In genomic region chr11:67613313-67613959, GRCh38 we compare ENCODE assay signal across 9 cellular contexts. TPM values are rescaled to one million over a fixed set of nuclear protein-coding genes. Genes with fewer than 3 reads are reported as not detected.
A peak's percentile ranks its signal among the peaks of the same experiment; 100 is the strongest.
DNase-seq lines count a peak whose midpoint lies in the region; ATAC-seq and TF ChIP-seq lines count a peak whose summit lies in the region.
"Had no signal": no experiment of that assay in that cellular context is flagged by ENCODE, and none has a peak within 500 bp of the region (broad histone marks: within the 10 kb centered on the region; RNA-seq: fewer than 3 reads in every experiment).

No MANE protein-coding gene starts in this region.

- no peak overlapping the region for H3K14ac ChIP-seq in mesenchymal stem cell (ENCODE audit: low read length in 2 of 2)

- H3K27me3 Mint-ChIP-seq in activated naive CD4-positive, alpha-beta T cell treated with anti-CD3 and anti-CD28 coated beads, Interleukin-2, amount 50 U/mL, for 24 hours = no peaks in the 10 kb centered on the region
- peaks cover 1% of the 10 kb centered on the region for H3K27me3 Mint-ChIP-seq in activated naive CD8-positive, alpha-beta T cell treated with anti-CD3 and anti-CD28 coated beads, Interleukin-2, amount 50 U/mL, for 24 hours

- no peak overlapping the region for H4K91ac ChIP-seq in mesenchymal stem cell (ENCODE audit: low read length)

- no peak overlapping the region for H3K27ac ChIP-seq in mesenchymal stem cell (ENCODE audit: low read length, poor library complexity, severe bottlenecking)
- peak overlapping the region; percentile 63 to 77 (median 72) for H3K27ac ChIP-seq in transverse colon
- H3K27ac ChIP-seq in WERI-Rb-1 = no peak overlapping the region

- TF ChIP-seq EP300 in transverse colon (IDR thresholded peaks at IDR 0.05; ENCODE audit: low read depth) = no peak

- H3K27me3 ChIP-seq in mesenchymal stem cell (ENCODE audit: control insufficient read depth in 1 of 2, insufficient read depth in 1 of 2, low read length in 2 of 2) (peaks cover 8 to 37% of the 10 kb centered on the region in 2 experiments), transverse colon (peaks cover 15% of the 10 kb centered on the region), WERI-Rb-1 (ENCODE audit: insufficient read depth, low read depth, severe bottlenecking) (no peaks in the 10 kb centered on the region)

- no peak overlapping the region for H2BK12ac ChIP-seq in mesenchymal stem cell (ENCODE audit: low read length in 2 of 2)

- H3K9me3 ChIP-seq in mesenchymal stem cell (ENCODE audit: control insufficient read depth, low read length) (no peaks in the 10 kb centered on the region), transverse colon (no peaks in the 10 kb centered on the region), WERI-Rb-1 (ENCODE audit: severe bottlenecking) (no peaks in the 10 kb centered on the region)

- peaks cover 4% of the 10 kb centered on the region for H3K4me1 ChIP-seq in mesenchymal stem cell (ENCODE audit: control insufficient read depth, insufficient read depth, low read depth, low read length)
- H3K4me1 ChIP-seq in transverse colon = peaks cover 6 to 13% (median 12%) of the 10 kb centered on the region in 4 donors

- no peak overlapping the region for H2BK5ac ChIP-seq in mesenchymal stem cell (ENCODE audit: low read depth, low read length, poor library complexity, severe bottlenecking)

- ATAC-seq in activated naive CD8-positive, alpha-beta T cell treated with anti-CD3 and anti-CD28 coated beads, Interleukin-2, amount 50 U/mL, for 24 hours = no peak

- H3K9me3 Mint-ChIP-seq in activated naive CD4-positive, alpha-beta T cell treated with anti-CD3 and anti-CD28 coated beads, Interleukin-2, amount 50 U/mL, for 24 hours = no peaks in the 10 kb centered on the region
- H3K9me3 Mint-ChIP-seq in activated naive CD8-positive, alpha-beta T cell treated with anti-CD3 and anti-CD28 coated beads, Interleukin-2, amount 50 U/mL, for 24 hours = no peaks in the 10 kb centered on the region

- peaks cover 29% of the 10 kb centered on the region for H3K4me1 Mint-ChIP-seq in activated naive CD4-positive, alpha-beta T cell treated with anti-CD3 and anti-CD28 coated beads, Interleukin-2, amount 50 U/mL, for 24 hours
- H3K4me1 Mint-ChIP-seq in activated naive CD8-positive, alpha-beta T cell treated with anti-CD3 and anti-CD28 coated beads, Interleukin-2, amount 50 U/mL, for 24 hours = peaks cover 45% of the 10 kb centered on the region

- H3K9ac ChIP-seq in mesenchymal stem cell (ENCODE audit: low read length) = peak overlapping the region; percentile 79

- peaks cover 2% of the 10 kb centered on the region for H3K36me3 Mint-ChIP-seq in activated naive CD4-positive, alpha-beta T cell treated with anti-CD3 and anti-CD28 coated beads, Interleukin-2, amount 50 U/mL, for 24 hours
- peaks cover 26% of the 10 kb centered on the region for H3K36me3 Mint-ChIP-seq in activated naive CD8-positive, alpha-beta T cell treated with anti-CD3 and anti-CD28 coated beads, Interleukin-2, amount 50 U/mL, for 24 hours (ENCODE audit: low read depth)

- no peak overlapping the region for H2AFZ ChIP-seq in mesenchymal stem cell (ENCODE audit: low read depth, low read length)

- TF ChIP-seq POLR2A in transverse colon (IDR thresholded peaks at IDR 0.05) = no peak

- H3K4me3 ChIP-seq in mesenchymal stem cell (ENCODE audit: insufficient read depth in 1 of 2, low read depth in 1 of 2, low read length in 2 of 2) (peak overlapping the region in 1 of 2 experiments; percentile 72), transverse colon (peak overlapping the region in 2 of 4 donors; percentile 22 to 42), WERI-Rb-1 (ENCODE audit: low read depth, low read length) (no peak overlapping the region)

- H3K4me3 Mint-ChIP-seq in activated naive CD4-positive, alpha-beta T cell treated with anti-CD3 and anti-CD28 coated beads, Interleukin-2, amount 50 U/mL, for 24 hours = peak overlapping the region; percentile 80
- H3K4me3 Mint-ChIP-seq in activated naive CD8-positive, alpha-beta T cell treated with anti-CD3 and anti-CD28 coated beads, Interleukin-2, amount 50 U/mL, for 24 hours = peak overlapping the region; percentile 76

- peak overlapping the region; percentile 96 for H3K27ac Mint-ChIP-seq in activated naive CD4-positive, alpha-beta T cell treated with anti-CD3 and anti-CD28 coated beads, Interleukin-2, amount 50 U/mL, for 24 hours
- H3K27ac Mint-ChIP-seq in activated naive CD8-positive, alpha-beta T cell treated with anti-CD3 and anti-CD28 coated beads, Interleukin-2, amount 50 U/mL, for 24 hours = peak overlapping the region; percentile 91

- peaks cover 22% of the 10 kb centered on the region for H3K79me1 ChIP-seq in mesenchymal stem cell (replicated peaks; ENCODE audit: low read length, poor library complexity, severe bottlenecking)

- no peak overlapping the region for H2AK5ac ChIP-seq in mesenchymal stem cell (ENCODE audit: low read length, severe bottlenecking)

- WGBS in mesenchymal stem cell = 90% methylated on average over 17 of the region's 17 CpGs
- WGBS in transverse colon (ENCODE audit: low coverage in 1 of 2), 2 donors = 86 to 96% methylated on average over 4 to 17 of the region's 17 CpGs

- H3K4me2 ChIP-seq in mesenchymal stem cell (ENCODE audit: low read length, poor library complexity, severe bottlenecking) = no peak overlapping the region

- no peak overlapping the region for H4K8ac ChIP-seq in mesenchymal stem cell (ENCODE audit: low read length)

- in situ Hi-C loops in transverse colon (cut with MboI; ENCODE audit: low pct_ligation_motif_present in 1 of 4, low pct_unique_long_range_greater_than_20kb in 1 of 4, low sequenced_read_pairs in 3 of 4) = no loop called here

- TF ChIP-seq CTCF in transverse colon (IDR thresholded peaks at IDR 0.05) (no peak), WERI-Rb-1 (IDR thresholded peaks at IDR 0.05; ENCODE audit: low read depth, low read length) (no peak)

- no peak overlapping the region for H2BK15ac ChIP-seq in mesenchymal stem cell (ENCODE audit: low read depth, poor library complexity, severe bottlenecking)

- DNase-seq in activated naive CD4-positive, alpha-beta T cell treated with Interleukin-2 at 50 U/mL for 16 hours = no peak
- no peak for DNase-seq in activated naive CD8-positive, alpha-beta T cell treated with anti-CD3 and anti-CD28 coated beads, Interleukin-2, amount 50 U/mL, for 24 hours
- DNase-seq in mesenchymal stem cell (no peak), transverse colon (no peak), WERI-Rb-1 (no peak), NCI-H128 (lab: John Stamatoyannopoulos, UW; ENCODE audit: unreplicated experiment) (no peak), DMS79 (lab: John Stamatoyannopoulos, UW) (no peak)

- no peak overlapping the region for H2BK120ac ChIP-seq in mesenchymal stem cell (ENCODE audit: low read depth, low read length)

- no peak overlapping the region for H3K18ac ChIP-seq in mesenchymal stem cell (ENCODE audit: low read depth in 1 of 2, low read length in 2 of 2)

- H3K36me3 ChIP-seq in mesenchymal stem cell (ENCODE audit: control insufficient read depth in 1 of 2, insufficient read depth in 2 of 2, low read depth in 1 of 2, low read length in 2 of 2) = peaks cover 45 to 46% of the 10 kb centered on the region in 2 experiments
- peaks cover 0 to 3% (median 0%) of the 10 kb centered on the region in 4 donors for H3K36me3 ChIP-seq in transverse colon
- H3K36me3 ChIP-seq in WERI-Rb-1 = peaks cover 44% of the 10 kb centered on the region

- H3K4ac ChIP-seq in mesenchymal stem cell (ENCODE audit: low read depth in 1 of 2, low read length in 2 of 2) = no peak overlapping the region

- H3K23ac ChIP-seq in mesenchymal stem cell (ENCODE audit: low read length in 2 of 2) = no peak overlapping the region

- intact Hi-C loops in transverse colon (cut with DNase I; ENCODE audit: low total_unique reads) = no loop called here

RNA-seq across cellular contexts. Expression of gene NDUFV1, which starts 6.7 kb away (rescaled TPM):
- polyA plus RNA-seq in mesenchymal stem cell (2013, experiment 1 of 2) = 65.0 TPM
- polyA plus RNA-seq in mesenchymal stem cell (2013, experiment 2 of 2) = 60.8 TPM
- 100 to 1,000 TPM; 421 to 762 (median 554) TPM for total RNA-seq in transverse colon

RNA-seq across cellular contexts. Expression of gene NUDT8, which starts 16.3 kb away (rescaled TPM):
- polyA plus RNA-seq in mesenchymal stem cell (2013, experiment 1 of 2) = 6.9 TPM
- polyA plus RNA-seq in mesenchymal stem cell (2013, experiment 2 of 2) = 6.6 TPM
- total RNA-seq in transverse colon = 10 to 100 TPM; 21.3 to 68.5 (median 26.9) TPM

RNA-seq across cellular contexts. Expression of gene TBX10, which starts 26.1 kb away (rescaled TPM):
- not detected for polyA plus RNA-seq in mesenchymal stem cell (2013, experiment 1 of 2)
- polyA plus RNA-seq in mesenchymal stem cell (2013, experiment 2 of 2) = not detected
- total RNA-seq in transverse colon = 10 to 100 TPM in 2 of 4 donors, 1 to 10 TPM in 1, not detected in 1; 1.3 to 16.5 (median 15.0) TPM
- polyA plus RNA-seq: BJ had no signal

RNA-seq across cellular contexts. Expression of gene GSTP1, which starts 29.8 kb away (rescaled TPM):
- polyA plus RNA-seq in mesenchymal stem cell (2013, experiment 1 of 2) = 535 TPM
- 543 TPM for polyA plus RNA-seq in mesenchymal stem cell (2013, experiment 2 of 2)
- total RNA-seq in transverse colon = 100 to 1,000 TPM; 166 to 578 (median 537) TPM

RNA-seq across cellular contexts. Expression of gene ACY3, which starts 37.1 kb away (rescaled TPM):
- polyA plus RNA-seq in mesenchymal stem cell (2013, experiment 1 of 2) = not detected
- polyA plus RNA-seq in mesenchymal stem cell (2013, experiment 2 of 2) = not detected
- total RNA-seq in transverse colon = 10 to 100 TPM in 3 of 4 donors, 1 to 10 TPM in 1; 4.1 to 29.4 (median 11.8) TPM
- polyA plus RNA-seq: BJ had no signal

Comparison
In these comparisons a context has a peak if more than half of its experiments do, and no peak if none do; other contexts are left out.
1. H3K27ac ChIP-seq: peak in transverse colon (4 of 4); none in mesenchymal stem cell (single experiment) and WERI-Rb-1 (single experiment).